In the genomic region with DNA sequence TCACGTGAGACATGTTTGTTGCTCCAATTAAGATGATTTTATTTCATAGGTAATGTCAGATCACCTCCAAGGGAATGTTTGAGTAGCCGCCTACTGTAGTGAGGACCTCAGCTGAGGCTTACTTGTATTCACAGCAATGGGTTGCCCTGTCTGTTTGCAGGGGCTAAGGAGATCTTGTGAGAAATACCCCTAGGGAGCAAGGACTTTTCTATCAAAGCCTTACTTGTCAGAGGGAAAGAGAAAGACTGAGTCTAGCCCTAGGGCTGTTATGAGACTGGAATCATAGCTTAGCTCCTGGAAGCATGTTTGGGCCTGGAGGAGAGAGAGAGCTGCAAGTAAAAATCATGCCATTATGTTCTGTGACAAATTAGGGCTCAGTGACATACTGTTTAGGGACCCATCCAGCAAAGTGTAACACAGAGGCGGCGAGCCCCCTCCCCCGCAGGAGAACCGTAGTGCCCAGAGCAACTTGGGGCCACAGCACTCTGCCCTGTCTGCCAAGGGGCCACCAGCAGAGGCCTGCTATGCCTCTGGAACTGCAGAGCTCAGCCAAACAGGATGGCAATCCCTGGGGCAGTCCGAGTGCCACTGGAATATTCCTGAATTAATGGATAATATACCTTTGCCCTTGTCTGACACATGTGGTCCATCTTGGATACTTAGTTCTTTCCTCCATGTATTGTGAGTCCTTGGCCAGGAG, we compare ENCODE assay signal across 19 cellular contexts.
"Had no signal": no experiment of that assay in that cellular context is flagged by ENCODE, and none has a peak within 500 bp of the region (broad histone marks: within the 10 kb centered on the region; RNA-seq: fewer than 3 reads in every experiment).

No MANE protein-coding gene starts in this region.

- DNase-seq: activated CD4-positive, alpha-beta T cell treated with anti-CD3 and anti-CD28 coated beads, Interleukin-2, amount 50 U/mL, for 48 hours; activated CD4-positive, CD25-positive, alpha-beta regulatory T cell treated with anti-CD3 and anti-CD28 coated beads, Interleukin-2, amount 50 U/mL, for 72 hours; activated naive CD4-positive, alpha-beta T cell treated with anti-CD3 and anti-CD28 coated beads, Interleukin-2, amount 10 ng/mL, durations not matched to agents 7 days and 5 days; colonic mucosa; glutamatergic neuron; hypothalamus; kidney; mesendoderm; ovary; sigmoid colon; stimulated activated CD4-positive, alpha-beta T cell treated with anti-CD3 and anti-CD28 coated beads, Interleukin-12 subunit alpha, Interleukin-12 subunit beta, amount 100 ng/mL, for 4 hours; stimulated activated CD4-positive, alpha-beta T cell treated with anti-CD3 and anti-CD28 coated beads, Interleukin-2, amount 100 ng/mL, for 24 hours; tibial artery; uterus had no signal

- ATAC-seq: activated T-helper 17 cell treated with anti-CD3 and anti-CD28 coated beads, Interleukin-2, amount 50 U/mL, for 72 hours; natural killer cell treated with Interleukin-12 subunit alpha and Interleukin-12 subunit beta and Interleukin-15 and Interleukin-18, amount 100 ng/mL, for 72 hours; stimulated activated effector memory CD8-positive, alpha-beta T cell treated with anti-CD3 and anti-CD28 coated beads, Interleukin-12 subunit alpha, Interleukin-12 subunit beta, amount 100 ng/mL, for 72 hours had no signal

- H3K36me3 Mint-ChIP-seq: activated naive CD4-positive, alpha-beta T cell treated with anti-CD3 and anti-CD28 coated beads, Interleukin-2, amount 10 ng/mL, durations not matched to agents 7 days and 5 days; natural killer cell treated with Interleukin-12 subunit alpha and Interleukin-12 subunit beta and Interleukin-15 and Interleukin-18, amount 100 ng/mL, for 72 hours; stimulated activated effector memory CD8-positive, alpha-beta T cell treated with anti-CD3 and anti-CD28 coated beads, Interleukin-12 subunit alpha, Interleukin-12 subunit beta, amount 100 ng/mL, for 72 hours had no signal

- H3K4me3 Mint-ChIP-seq: activated naive CD4-positive, alpha-beta T cell treated with anti-CD3 and anti-CD28 coated beads, Interleukin-2, amount 10 ng/mL, durations not matched to agents 7 days and 5 days; activated T-helper 17 cell treated with anti-CD3 and anti-CD28 coated beads, Interleukin-2, amount 50 U/mL, for 72 hours; natural killer cell treated with Interleukin-12 subunit alpha and Interleukin-12 subunit beta and Interleukin-15 and Interleukin-18, amount 100 ng/mL, for 72 hours; stimulated activated effector memory CD8-positive, alpha-beta T cell treated with anti-CD3 and anti-CD28 coated beads, Interleukin-12 subunit alpha, Interleukin-12 subunit beta, amount 100 ng/mL, for 72 hours had no signal

- H3K4me1 Mint-ChIP-seq: activated naive CD4-positive, alpha-beta T cell treated with anti-CD3 and anti-CD28 coated beads, Interleukin-2, amount 10 ng/mL, durations not matched to agents 7 days and 5 days; activated T-helper 17 cell treated with anti-CD3 and anti-CD28 coated beads, Interleukin-2, amount 50 U/mL, for 72 hours; stimulated activated effector memory CD8-positive, alpha-beta T cell treated with anti-CD3 and anti-CD28 coated beads, Interleukin-12 subunit alpha, Interleukin-12 subunit beta, amount 100 ng/mL, for 72 hours had no signal

- H3K36me3 ChIP-seq: cardiac muscle cell, colonic mucosa, esophagus muscularis mucosa, ovary, sigmoid colon, tibial artery, uterus had no signal

- H3K4me3 ChIP-seq: cardiac muscle cell, colonic mucosa, esophagus muscularis mucosa, ovary, sigmoid colon, tibial artery, uterus had no signal

- H3K27me3 ChIP-seq: cardiac muscle cell, colonic mucosa, esophagus muscularis mucosa, ovary, sigmoid colon, tibial artery, uterus had no signal

- H3K9me3 Mint-ChIP-seq: activated naive CD4-positive, alpha-beta T cell treated with anti-CD3 and anti-CD28 coated beads, Interleukin-2, amount 10 ng/mL, durations not matched to agents 7 days and 5 days; activated T-helper 17 cell treated with anti-CD3 and anti-CD28 coated beads, Interleukin-2, amount 50 U/mL, for 72 hours; stimulated activated effector memory CD8-positive, alpha-beta T cell treated with anti-CD3 and anti-CD28 coated beads, Interleukin-12 subunit alpha, Interleukin-12 subunit beta, amount 100 ng/mL, for 72 hours had no signal

- H3K27ac Mint-ChIP-seq: activated naive CD4-positive, alpha-beta T cell treated with anti-CD3 and anti-CD28 coated beads, Interleukin-2, amount 10 ng/mL, durations not matched to agents 7 days and 5 days; activated T-helper 17 cell treated with anti-CD3 and anti-CD28 coated beads, Interleukin-2, amount 50 U/mL, for 72 hours; natural killer cell treated with Interleukin-12 subunit alpha and Interleukin-12 subunit beta and Interleukin-15 and Interleukin-18, amount 100 ng/mL, for 72 hours; stimulated activated effector memory CD8-positive, alpha-beta T cell treated with anti-CD3 and anti-CD28 coated beads, Interleukin-12 subunit alpha, Interleukin-12 subunit beta, amount 100 ng/mL, for 72 hours had no signal

- FAIRE-seq: kidney had no signal

- H3K9me3 ChIP-seq: colonic mucosa, esophagus muscularis mucosa, ovary, sigmoid colon, tibial artery, uterus had no signal

- H3K27ac ChIP-seq: cardiac muscle cell, colonic mucosa, esophagus muscularis mucosa, ovary, sigmoid colon, tibial artery, uterus had no signal

- H3K4me1 ChIP-seq: colonic mucosa, tibial artery, uterus had no signal
